In the genomic region with DNA sequence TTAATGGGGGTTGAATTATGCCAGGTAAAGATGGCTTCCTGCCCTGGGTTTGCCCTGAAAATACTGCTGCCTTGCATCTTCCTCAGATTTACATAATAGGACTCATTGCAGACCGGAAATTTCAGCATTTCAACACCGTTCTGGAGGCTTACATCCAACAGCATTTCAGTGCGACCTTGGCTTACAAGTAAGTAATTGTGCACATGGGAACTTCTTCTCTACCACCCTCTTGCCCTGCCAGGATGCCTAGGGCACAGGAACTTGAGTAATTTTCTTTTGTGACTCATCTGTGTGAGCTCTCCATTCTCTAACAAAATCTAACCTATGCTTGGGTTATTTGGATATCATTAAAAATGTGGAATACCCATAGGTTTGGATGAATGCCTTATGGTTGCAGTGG, we compare ENCODE assay signal across 16 cellular contexts.
A peak's percentile ranks its signal among the peaks of the same experiment; 100 is the strongest.
DNase-seq lines count a peak whose midpoint lies in the region; FAIRE-seq and TF ChIP-seq lines count a peak whose summit lies in the region.
"Had no signal": no experiment of that assay in that cellular context is flagged by ENCODE, and none has a peak within 500 bp of the region (broad histone marks: within the 10 kb centered on the region; RNA-seq: fewer than 3 reads in every experiment).

No MANE protein-coding gene starts in this region.

- H3K27me3 Mint-ChIP-seq in type B pancreatic cell = peaks cover 25% of the 10 kb centered on the region
- H3K27me3 Mint-ChIP-seq: activated CD8-positive, alpha-beta memory T cell treated with anti-CD3 and anti-CD28 coated beads, Interleukin-2, amount 10 ng/mL, durations not matched to agents 7 days and 5 days; activated naive CD8-positive, alpha-beta T cell had no signal

- FAIRE-seq in bronchial epithelial cell (lab: Jason Lieb, UNC) = no peak
- FAIRE-seq: colon, frontal cortex, G401.6, TTC549 had no signal

- no peaks in the 10 kb centered on the region for H3K27me3 ChIP-seq in bronchial epithelial cell (ENCODE audit: control insufficient read depth, insufficient read depth, low read length)
- H3K27me3 ChIP-seq: right lobe of liver had no signal

- H3K4me3 Mint-ChIP-seq in type B pancreatic cell = no peak overlapping the region
- H3K4me3 Mint-ChIP-seq: activated CD8-positive, alpha-beta memory T cell treated with anti-CD3 and anti-CD28 coated beads, Interleukin-2, amount 10 ng/mL, durations not matched to agents 7 days and 5 days; activated naive CD8-positive, alpha-beta T cell had no signal

- no peaks in the 10 kb centered on the region for H3K36me3 ChIP-seq in bronchial epithelial cell (ENCODE audit: control insufficient read depth, insufficient read depth, low read length)
- H3K36me3 ChIP-seq: right lobe of liver had no signal

- peaks cover 9% of the 10 kb centered on the region for H3K9me3 Mint-ChIP-seq in type B pancreatic cell

- H3K36me3 Mint-ChIP-seq in type B pancreatic cell = no peaks in the 10 kb centered on the region

- DNase-seq in EL = peak; percentile 67
- DNase-seq in NOMO-1 treated with DMSO at 0.1 percent for 48 hours (lab: John Stamatoyannopoulos, UW; ENCODE audit: unreplicated experiment) = peak; percentile 92
- DNase-seq in bronchial epithelial cell (ENCODE audit: low read depth) = peak; percentile 95
- DNase-seq in lung microvascular endothelial cell (ENCODE audit: low read depth in 2 of 2) = peak; percentile 13 to 57
- no peak for DNase-seq in activated CD4-positive, alpha-beta T cell treated with anti-CD3 and anti-CD28 coated beads, Interleukin-2, amount 50 U/mL, for 48 hours
- no peak for DNase-seq in type B pancreatic cell (ENCODE audit: extremely low spot score, unreplicated experiment)
- no peak for DNase-seq in posterior vena cava (ENCODE audit: low spot score)
- no peak for DNase-seq in head of caudate nucleus
- DNase-seq: activated CD8-positive, alpha-beta memory T cell treated with anti-CD3 and anti-CD28 coated beads, Interleukin-2, amount 10 ng/mL, durations not matched to agents 7 days and 5 days; left colon; right lobe of liver had no signal

- H3K4me1 Mint-ChIP-seq in type B pancreatic cell (ENCODE audit: unreplicated experiment) = peaks cover 4% of the 10 kb centered on the region

- intact Hi-C loops in posterior vena cava (cut with DNase I) = loop anchor here in 1 of 2 donors (1.0 kb wide), 1 partner anchor 33 kb away; no protein-coding TSS in a partner anchor
- intact Hi-C loops in head of caudate nucleus (cut with DNase I) = no loop called here

- H3K27ac Mint-ChIP-seq in type B pancreatic cell = no peak overlapping the region
- H3K27ac Mint-ChIP-seq: activated CD8-positive, alpha-beta memory T cell treated with anti-CD3 and anti-CD28 coated beads, Interleukin-2, amount 10 ng/mL, durations not matched to agents 7 days and 5 days; activated naive CD8-positive, alpha-beta T cell had no signal

- no peak for TF ChIP-seq CTCF in bronchial epithelial cell (IDR thresholded peaks at IDR 0.05; ENCODE audit: insufficient read depth, low read length, severe bottlenecking)
- TF ChIP-seq CTCF in type B pancreatic cell (conservative IDR thresholded peaks at IDR 0.05) = no peak

- H3K4me3 ChIP-seq in bronchial epithelial cell (ENCODE audit: low read depth, low read length) = no peak overlapping the region
- H3K4me3 ChIP-seq: right lobe of liver had no signal

Comparison
In these comparisons a context has a peak if more than half of its experiments do, and no peak if none do; other contexts are left out.
1. DNase-seq: peak in EL (single experiment), NOMO-1 treated with DMSO at 0.1 percent for 48 hours (single experiment), bronchial epithelial cell (single experiment) and lung microvascular endothelial cell (2 of 2); none in activated CD4-positive, alpha-beta T cell treated with anti-CD3 and anti-CD28 coated beads, Interleukin-2, amount 50 U/mL, for 48 hours (0 of 2), type B pancreatic cell (single experiment), posterior vena cava (single experiment) and head of caudate nucleus (0 of 42).